ENCODE assay signal across 1 cellular context in genomic region chr14:22650046-22650739, GRCh38.
TF ChIP-seq lines count a peak whose summit lies in the region.

No MANE protein-coding gene starts in this region.

TF ChIP-seq in GM23338, 12 proteins besides CTCF, POLR2A, EP300 and RAD21 (continued from another document):
- TF ChIP-seq POLR2AphosphoS5 (IDR thresholded peaks at IDR 0.05; ENCODE audit: low read depth) (no peak), ZNF462 (CRISPR knock-in tag; IDR thresholded peaks at IDR 0.05) (no peak), STAT1 (IDR thresholded peaks at IDR 0.05; ENCODE audit: unreplicated experiment) (no peak), NANOG (IDR thresholded peaks at IDR 0.05; ENCODE audit: borderline replicate concordance) (no peak), CREB1 (CRISPR knock-in tag; IDR thresholded peaks at IDR 0.05; ENCODE audit: low read depth) (no peak)
